In the genomic region with DNA sequence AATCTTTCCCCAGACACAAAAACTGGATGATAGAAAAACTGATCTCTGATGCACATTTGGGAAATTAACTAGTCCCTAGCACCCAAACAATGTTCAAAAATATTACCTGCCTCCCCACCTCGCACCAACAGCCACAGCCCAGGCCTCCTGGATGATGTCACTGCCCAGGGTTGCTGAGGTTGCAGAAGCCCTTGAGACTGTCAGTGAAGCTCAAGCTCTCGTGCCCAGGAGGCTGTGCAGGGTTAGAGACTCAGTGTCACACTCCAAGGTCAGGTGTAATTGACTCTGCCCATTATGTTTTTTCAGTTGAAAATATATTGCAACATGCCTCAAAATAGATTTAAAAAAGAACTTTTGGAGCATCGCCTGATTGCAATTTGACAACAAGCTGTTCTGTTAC, we compare ENCODE assay signal across 19 cellular contexts.
A peak's percentile ranks its signal among the peaks of the same experiment; 100 is the strongest.
DNase-seq lines count a peak whose midpoint lies in the region; ATAC-seq, FAIRE-seq and TF ChIP-seq lines count a peak whose summit lies in the region.
"Had no signal": no experiment of that assay in that cellular context is flagged by ENCODE, and none has a peak within 500 bp of the region (broad histone marks: within the 10 kb centered on the region; RNA-seq: fewer than 3 reads in every experiment).

No MANE protein-coding gene starts in this region.

- TF ChIP-seq EP300 in A549 (IDR thresholded peaks at IDR 0.05): no peak

- 41% methylated on average over 3 of the region's 3 CpGs for WGBS in A549 (ENCODE audit: missing lambda C conversion rate)

- H3K4me2 ChIP-seq in A549: no peak overlapping the region
- H3K4me2 ChIP-seq: BLaER1, GM23338 had no signal

- H3K4me1 ChIP-seq in A549 (no peaks in the 10 kb centered on the region), foreskin keratinocyte (no peaks in the 10 kb centered on the region)
- H3K4me1 ChIP-seq: BLaER1 had no signal

- no peak for FAIRE-seq in A549 (lab: Jason Lieb, UNC)
- FAIRE-seq: GM12891, GM18507 had no signal

- TF ChIP-seq POLR2A in A549 (IDR thresholded peaks at IDR 0.05; ENCODE audit: low read length): no peak

- ATAC-seq in A549 (no peak), foreskin keratinocyte (peak; percentile 15)
- ATAC-seq: CD8-positive, alpha-beta T cell; GM23338; HCT116 had no signal

- no peaks in the 10 kb centered on the region for H3K9me3 ChIP-seq in A549
- H3K9me3 ChIP-seq: BLaER1 had no signal

- H3K27ac ChIP-seq in A549 (no peak overlapping the region), foreskin keratinocyte (no peak overlapping the region)
- H3K27ac ChIP-seq: BLaER1, C4-2B had no signal

- no peak for TF ChIP-seq RAD21 in A549 (conservative IDR thresholded peaks at IDR 0.05 in 1 of 2, IDR thresholded peaks at IDR 0.05 in 1 of 2)

- DNase-seq in A549 (ENCODE audit: low read depth in 1 of 2, low spot score in 1 of 2) (no peak), COLO829 (ENCODE audit: low spot score) (peak; percentile 10), RPMI8226 (peak; percentile 76), foreskin keratinocyte (no peak), DMS 273 (lab: John Stamatoyannopoulos, UW; ENCODE audit: unreplicated experiment) (no peak)
- no peak for DNase-seq in activated CD4-positive, alpha-beta T cell treated with anti-CD3 and anti-CD28 coated beads, Interleukin-2, amount 50 U/mL, for 1 hour
- DNase-seq: Calu3; CD4-positive, CD25-positive, alpha-beta regulatory T cell; CD8-positive, alpha-beta T cell; DMS153; DMS79 treated with DMSO at 0.1 percent for 48 hours; GF-D8; H9 had no signal

- no peak for TF ChIP-seq CTCF in A549 (IDR thresholded peaks at IDR 0.05)
- TF ChIP-seq CTCF in foreskin keratinocyte (conservative IDR thresholded peaks at IDR 0.05): no peak

- H3K27me3 ChIP-seq in foreskin keratinocyte: no peaks in the 10 kb centered on the region
- H3K27me3 ChIP-seq: BLaER1 had no signal

- no peak overlapping the region for H3K4me3 ChIP-seq in A549
- H3K4me3 ChIP-seq: BLaER1, GM23338 had no signal

- CTCF ChIA-PET in A549 (lab: Yijun Ruan, JAX): interaction anchor here (2.0 kb wide), 1 partner anchor 217 kb away, joined by 8 read pairs; no protein-coding TSS in a partner anchor

- POLR2A ChIA-PET in A549 (lab: Yijun Ruan, JAX): no interaction called here

TF ChIP-seq in A549, 52 proteins besides CTCF, POLR2A, EP300 and RAD21:
- peak; percentile 1 for TF ChIP-seq MAFK (IDR thresholded peaks at IDR 0.05; ENCODE audit: partially characterized antibody)
- no peak for TF ChIP-seq CHD2 (IDR thresholded peaks at IDR 0.05; ENCODE audit: low read length, partially characterized antibody)

Comparison
In these comparisons a context has a peak if more than half of its experiments do, and no peak if none do; other contexts are left out.
1. DNase-seq: peak in COLO829 (single experiment) and RPMI8226 (single experiment); none in A549 (0 of 2), foreskin keratinocyte (0 of 2), activated CD4-positive, alpha-beta T cell treated with anti-CD3 and anti-CD28 coated beads, Interleukin-2, amount 50 U/mL, for 1 hour (single experiment) and DMS 273 (single experiment).